8 cellular contexts compared by ENCODE assay signal in the genomic region with DNA sequence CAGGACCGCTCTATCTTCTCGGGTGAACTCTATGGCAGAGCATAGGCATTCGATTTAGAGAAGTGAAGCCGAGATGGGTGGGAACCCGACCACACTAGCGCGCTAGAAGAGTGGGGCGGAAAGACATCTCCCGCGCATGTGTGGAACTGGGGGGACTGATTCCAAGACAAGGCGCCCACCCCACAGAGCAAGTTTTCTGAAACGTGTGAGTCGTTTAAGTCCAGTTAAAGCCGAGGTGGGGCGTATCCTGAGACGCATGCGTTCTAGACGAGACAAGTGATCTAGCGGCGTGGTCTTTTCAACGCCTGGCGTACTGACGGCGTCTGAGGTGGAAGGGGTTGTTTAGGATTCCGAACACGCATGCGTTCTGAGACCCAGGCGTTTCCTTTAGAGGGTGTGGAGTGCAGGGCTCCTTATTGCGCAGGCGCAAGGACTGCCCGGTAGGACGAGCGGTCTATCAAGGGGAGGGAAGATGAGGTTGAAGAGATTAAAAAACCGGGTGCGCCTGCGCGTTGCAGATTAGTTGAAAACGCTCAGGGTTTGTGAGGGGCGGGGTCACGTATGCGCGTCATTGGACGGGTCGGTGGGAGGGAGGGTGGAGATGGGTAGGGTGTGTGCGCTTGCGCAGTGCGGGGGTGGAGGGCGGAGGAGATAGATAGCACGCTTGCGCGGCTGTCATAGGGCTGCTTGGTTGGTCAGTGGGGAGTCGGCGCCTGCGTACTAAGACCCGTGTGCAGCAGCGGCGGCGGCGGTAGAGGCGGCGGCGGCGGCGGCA. TPM values are rescaled to one million over a fixed set of nuclear protein-coding genes. Genes with fewer than 3 reads are reported as not detected.
DNase-seq lines count a peak whose midpoint lies in the region; ATAC-seq and TF ChIP-seq lines count a peak whose summit lies in the region.

A gene (plus strand): TSS at position 718 of the 775 bp plus-strand sequence. CDS start 2,008 bp downstream, outside the sequence.

- H3K9me3 ChIP-seq in Karpas-422 (ENCODE audit: low read length) = no peaks in the 10 kb centered on the region
- no peaks in the 10 kb centered on the region for H3K9me3 ChIP-seq in esophagus muscularis mucosa

- H4K20me1 ChIP-seq in Karpas-422 (ENCODE audit: insufficient read depth, low read depth, low read length) = peaks cover 35% of the 10 kb centered on the region

- DNase-seq in DMS79 (lab: John Stamatoyannopoulos, UW) = peak; percentile 100
- DNase-seq in Karpas-422 = peak; percentile 100
- peak; percentile 100 for DNase-seq in RKO (ENCODE audit: low spot score)
- peak; percentile 100 for DNase-seq in activated T-helper 1 cell treated with Interleukin-2 at 50 U/mL for 16 hours (ENCODE audit: low read depth)
- DNase-seq in esophagus muscularis mucosa (ENCODE audit: extremely low spot score) = peak; percentile 100
- peak; percentile 100 for DNase-seq in myocyte (ENCODE audit: low read depth)
- DNase-seq in stimulated activated CD8-positive, alpha-beta memory T cell treated with anti-CD3 and anti-CD28 coated beads, Interleukin-7, amount 100 ng/mL, for 48 hours (ENCODE audit: extremely low read depth in 1 of 2, low read depth in 1 of 2) = peak; percentile 99 to 100

- H2AFZ ChIP-seq in Karpas-422 (ENCODE audit: low read length) = peak within 1 kb of the TSS; percentile 88; the same call in 1 of the 2 replicates

- H3K36me3 ChIP-seq in Karpas-422 (ENCODE audit: insufficient read depth, low read length) = peaks cover 36% of the 10 kb centered on the region
- peaks cover 23 to 28% (median 26%) of the 10 kb centered on the region in 4 donors for H3K36me3 ChIP-seq in esophagus muscularis mucosa

- peak in 1 of 3 experiments; percentile 19 for TF ChIP-seq CTCF in esophagus muscularis mucosa (IDR thresholded peaks at IDR 0.05)

- peak within 1 kb of the TSS; percentile 99 for H3K9ac ChIP-seq in Karpas-422 (ENCODE audit: low read length)

- peak within 1 kb of the TSS; percentile 85 for H3K4me2 ChIP-seq in Karpas-422 (ENCODE audit: low read depth, low read length, poor library complexity, severe bottlenecking)

- no peaks in the 10 kb centered on the region for H3K9me2 ChIP-seq in Karpas-422 (replicated peaks; ENCODE audit: insufficient read depth, low read length)

- under 1% methylated on average over 58 of the region's 64 CpGs for WGBS in esophagus muscularis mucosa

- H3K79me2 ChIP-seq in Karpas-422 (ENCODE audit: low read length) = peaks cover 36% of the 10 kb centered on the region

- peak within 1 kb of the TSS; percentile 87 for H3K4me3 ChIP-seq in Karpas-422 (ENCODE audit: low read length)
- H3K4me3 ChIP-seq in esophagus muscularis mucosa = peak within 1 kb of the TSS; percentile 95 to 100 (median 96)

- ATAC-seq in GM21786 (IDR thresholded peaks at IDR 0.05; ENCODE audit: unreplicated experiment) = peak; percentile 67

- H3K4me1 ChIP-seq in Karpas-422 (ENCODE audit: low read length) (peaks cover 35% of the 10 kb centered on the region), esophagus muscularis mucosa (peaks cover 31 to 46% (median 39%) of the 10 kb centered on the region in 4 donors)

- H3K27me3 ChIP-seq in Karpas-422 (ENCODE audit: low read length) (no peaks in the 10 kb centered on the region), esophagus muscularis mucosa (no peaks in the 10 kb centered on the region)

- intact Hi-C loops in esophagus muscularis mucosa (cut with DNase I) = no loop called here

- TF ChIP-seq POLR2A in esophagus muscularis mucosa (IDR thresholded peaks at IDR 0.05; ENCODE audit: low read depth) = peak; percentile 96

- H3K27ac ChIP-seq in Karpas-422 (ENCODE audit: low read length) (peak within 1 kb of the TSS; percentile 93), esophagus muscularis mucosa (replicated peaks in 1 of 4) (peak within 1 kb of the TSS; percentile 95 to 100 (median 100))

- TF ChIP-seq EP300 in esophagus muscularis mucosa (IDR thresholded peaks at IDR 0.05) = no peak

RNA-seq across cellular contexts. Expression of the gene that starts here (rescaled TPM):
- total RNA-seq in Karpas-422 (2014; rRNA removed; shearing (Covaris generic); ENCODE audit: low replicate concordance) = 231 and 326 TPM in 2 replicates
- total RNA-seq in esophagus muscularis mucosa (100 to 1,000 TPM; 145 to 214 (median 204) TPM), myocyte (510 and 518 TPM in 2 replicates)
- 606 TPM for polyA plus RNA-seq in myocyte (2012)

Comparison
In these comparisons a context has a peak if more than half of its experiments do, and no peak if none do; other contexts are left out.
1. Peak in every context shown above with its lines: DNase-seq, ATAC-seq, H3K4me3 ChIP-seq and H3K27ac ChIP-seq.